ENCODE assay signal across 8 cellular contexts in genomic region chr16:30183961-30184429, GRCh38. TPM values are rescaled to one million over a fixed set of nuclear protein-coding genes. Genes with fewer than 3 reads are reported as not detected.
DNase-seq lines count a peak whose midpoint lies in the region; FAIRE-seq and TF ChIP-seq lines count a peak whose summit lies in the region.

No MANE protein-coding gene starts in this region.

- no peak overlapping the region for H3K27ac Mint-ChIP-seq in HFFc6

- no peak for FAIRE-seq in urothelium cell line (lab: Jason Lieb, UNC)

- H3K9ac ChIP-seq in ES-I3 (ENCODE audit: low read depth, low read length), result peak overlapping the region; percentile 60; the same call in 1 of the 2 replicates

- H3K36me3 ChIP-seq in ES-I3 (ENCODE audit: insufficient read depth, low read length) (no peaks in the 10 kb centered on the region), Peyer's patch (no peaks in the 10 kb centered on the region)

- H3K4me3 Mint-ChIP-seq in HFFc6, result peak overlapping the region; percentile 70

- no peaks in the 10 kb centered on the region for H3K27me3 ChIP-seq in Peyer's patch

- H3K4me1 ChIP-seq in ES-I3 (ENCODE audit: insufficient read depth, low read length), result peaks cover 10% of the 10 kb centered on the region; the same call in 1 of the 2 replicates
- peaks cover 0 to 34% (median 19%) of the 10 kb centered on the region in 4 donors for H3K4me1 ChIP-seq in Peyer's patch

- H3K9me3 Mint-ChIP-seq in HFFc6, result no peaks in the 10 kb centered on the region

- no peaks in the 10 kb centered on the region; the same call in 1 of the 2 replicates for H3K27me3 Mint-ChIP-seq in HFFc6 (ENCODE audit: insufficient read depth)

- no peaks in the 10 kb centered on the region for H3K4me1 Mint-ChIP-seq in HFFc6 (ENCODE audit: low read depth)

- peak overlapping the region; percentile 80 to 97 (median 86) for H3K27ac ChIP-seq in Peyer's patch

- H3K9me3 ChIP-seq in ES-I3 (ENCODE audit: control insufficient read depth, insufficient read depth, low read length) (no peaks in the 10 kb centered on the region), Peyer's patch (no peaks in the 10 kb centered on the region)

- TF ChIP-seq CTCF in HFFc6 (IDR thresholded peaks at IDR 0.05) (no peak), Peyer's patch (IDR thresholded peaks at IDR 0.05) (no peak)

- peak overlapping the region; percentile 65 to 97 (median 67) for H3K4me3 ChIP-seq in Peyer's patch
- H3K4me3 ChIP-seq in iPS-11a (ENCODE audit: low read depth, low read length), result peak overlapping the region; percentile 60

- H3K36me3 Mint-ChIP-seq in HFFc6 (ENCODE audit: low read depth), result no peaks in the 10 kb centered on the region

- DNase-seq in HFFc6 (no peak), Peyer's patch (peak; percentile 57 to 94 (median 90)), HK-2 (ENCODE audit: unreplicated experiment) (no peak), urothelium cell line (ENCODE audit: low spot score) (no peak)
- DNase-seq in activated naive CD4-positive, alpha-beta T cell treated with Interleukin-2 at 50 U/mL for 16 hours, result peak; percentile 72
- peak; percentile 45 to 49 for DNase-seq in stimulated activated CD4-positive, alpha-beta T cell treated with anti-CD3 and anti-CD28 coated beads, Interleukin-1b, Interleukin-23, amount 100 ng/mL, for 4 hours (ENCODE audit: low read depth in 2 of 2)

- TF ChIP-seq POLR2A in Peyer's patch (IDR thresholded peaks at IDR 0.05), result peak; percentile 11 to 16

RNA-seq across cellular contexts. Expression of gene CORO1A, which starts 0.6 kb away (rescaled TPM):
- total RNA-seq in HFFc6 (2021; fragmentation: NEBNext Ultra II Directional; extraction: Animal tissue kit (Norgen Biotek cat#: 25700)), result 1 to 10 TPM; 2.9 to 4.2 (median 3.7) TPM
- 100 to 1,000 TPM in 1 of 4 donors, 10 to 100 TPM in 3; 21.2 to 205 (median 32.1) TPM for total RNA-seq in Peyer's patch

RNA-seq across cellular contexts. Expression of gene BOLA2B, which starts 9.5 kb away (rescaled TPM):
- 100 to 1,000 TPM; 113 to 142 (median 131) TPM for total RNA-seq in HFFc6 (2021; fragmentation: NEBNext Ultra II Directional; extraction: Animal tissue kit (Norgen Biotek cat#: 25700))
- total RNA-seq in Peyer's patch, result 100 to 1,000 TPM; 227 to 487 (median 370) TPM

RNA-seq across cellular contexts. Expression of gene SLX1A, which starts 9.7 kb away (rescaled TPM):
- total RNA-seq in HFFc6 (2021; fragmentation: NEBNext Ultra II Directional; extraction: Animal tissue kit (Norgen Biotek cat#: 25700)), result 10 to 100 TPM; 13.2 to 23.3 (median 20.7) TPM
- total RNA-seq in Peyer's patch, result 100 to 1,000 TPM in 3 of 4 donors, 10 to 100 TPM in 1; 56.1 to 283 (median 260) TPM

RNA-seq across cellular contexts. Expression of gene SULT1A3, which starts 15.1 kb away (rescaled TPM):
- total RNA-seq in HFFc6 (2021; fragmentation: NEBNext Ultra II Directional; extraction: Animal tissue kit (Norgen Biotek cat#: 25700)), result 1 to 10 TPM; 3.4 to 8.9 (median 4.1) TPM
- 100 to 1,000 TPM in 3 of 4 donors, 10 to 100 TPM in 1; 97.4 to 195 (median 133) TPM for total RNA-seq in Peyer's patch

Comparison
In these comparisons a context has a peak if more than half of its experiments do, and no peak if none do; other contexts are left out.
1. DNase-seq: peak in Peyer's patch (3 of 3), activated naive CD4-positive, alpha-beta T cell treated with Interleukin-2 at 50 U/mL for 16 hours (single experiment) and stimulated activated CD4-positive, alpha-beta T cell treated with anti-CD3 and anti-CD28 coated beads, Interleukin-1b, Interleukin-23, amount 100 ng/mL, for 4 hours (2 of 2); none in HFFc6 (single experiment), HK-2 (single experiment) and urothelium cell line (single experiment).
2. RNA of gene CORO1A, which starts 0.6 kb away (total RNA-seq): 21.2 to 205 TPM in Peyer's patch; 2.9 to 4.2 TPM in HFFc6; every median in the first group is over 4 times any median in the second.